Comparison of ENCODE assay signal across 2 cellular contexts in the genomic region with DNA sequence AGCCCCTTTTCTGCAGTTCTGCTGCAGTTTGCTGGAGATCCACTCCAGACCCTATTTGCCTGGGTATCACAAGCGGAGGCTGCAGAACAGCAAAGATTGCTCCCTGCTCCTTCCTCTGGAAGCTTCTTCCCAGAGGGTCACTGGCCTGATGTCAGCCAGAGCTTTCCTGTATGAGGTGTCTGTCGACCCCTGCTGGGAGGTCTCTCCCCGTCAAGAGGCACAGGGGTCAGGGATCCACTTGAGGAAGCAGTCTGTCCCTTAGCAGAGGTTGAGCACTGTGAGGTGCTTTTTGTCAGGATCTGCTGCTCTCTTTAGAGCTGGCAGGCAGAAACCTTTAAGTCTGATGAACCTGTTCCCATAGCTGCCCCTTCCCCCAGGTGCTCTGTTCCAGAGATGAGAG.
TF ChIP-seq lines count a peak whose summit lies in the region.

No MANE protein-coding gene starts in this region.

TF ChIP-seq in HepG2, 621 proteins besides CTCF, POLR2A, EP300 and RAD21:
- TF ChIP-seq ZNF335 (CRISPR knock-in tag; IDR thresholded peaks at IDR 0.05) (no peak), TARDBP (CRISPR knock-in tag; IDR thresholded peaks at IDR 0.05) (no peak), STAG1 (CRISPR knock-in tag; IDR thresholded peaks at IDR 0.05) (peak; percentile 5; the same call in 1 of the 2 replicates), MEF2D (CRISPR knock-in tag; IDR thresholded peaks at IDR 0.05) (no peak)
- TF ChIP-seq, protein P1, sequence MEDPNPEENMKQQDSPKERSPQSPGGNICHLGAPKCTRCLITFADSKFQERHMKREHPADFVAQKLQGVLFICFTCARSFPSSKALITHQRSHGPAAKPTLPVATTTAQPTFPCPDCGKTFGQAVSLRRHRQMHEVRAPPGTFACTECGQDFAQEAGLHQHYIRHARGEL (CRISPR knock-in tag; IDR thresholded peaks at IDR 0.05), result peak; percentile 96

TF ChIP-seq in GM23338, 12 proteins besides CTCF, POLR2A, EP300 and RAD21:
- TF ChIP-seq, protein P2, sequence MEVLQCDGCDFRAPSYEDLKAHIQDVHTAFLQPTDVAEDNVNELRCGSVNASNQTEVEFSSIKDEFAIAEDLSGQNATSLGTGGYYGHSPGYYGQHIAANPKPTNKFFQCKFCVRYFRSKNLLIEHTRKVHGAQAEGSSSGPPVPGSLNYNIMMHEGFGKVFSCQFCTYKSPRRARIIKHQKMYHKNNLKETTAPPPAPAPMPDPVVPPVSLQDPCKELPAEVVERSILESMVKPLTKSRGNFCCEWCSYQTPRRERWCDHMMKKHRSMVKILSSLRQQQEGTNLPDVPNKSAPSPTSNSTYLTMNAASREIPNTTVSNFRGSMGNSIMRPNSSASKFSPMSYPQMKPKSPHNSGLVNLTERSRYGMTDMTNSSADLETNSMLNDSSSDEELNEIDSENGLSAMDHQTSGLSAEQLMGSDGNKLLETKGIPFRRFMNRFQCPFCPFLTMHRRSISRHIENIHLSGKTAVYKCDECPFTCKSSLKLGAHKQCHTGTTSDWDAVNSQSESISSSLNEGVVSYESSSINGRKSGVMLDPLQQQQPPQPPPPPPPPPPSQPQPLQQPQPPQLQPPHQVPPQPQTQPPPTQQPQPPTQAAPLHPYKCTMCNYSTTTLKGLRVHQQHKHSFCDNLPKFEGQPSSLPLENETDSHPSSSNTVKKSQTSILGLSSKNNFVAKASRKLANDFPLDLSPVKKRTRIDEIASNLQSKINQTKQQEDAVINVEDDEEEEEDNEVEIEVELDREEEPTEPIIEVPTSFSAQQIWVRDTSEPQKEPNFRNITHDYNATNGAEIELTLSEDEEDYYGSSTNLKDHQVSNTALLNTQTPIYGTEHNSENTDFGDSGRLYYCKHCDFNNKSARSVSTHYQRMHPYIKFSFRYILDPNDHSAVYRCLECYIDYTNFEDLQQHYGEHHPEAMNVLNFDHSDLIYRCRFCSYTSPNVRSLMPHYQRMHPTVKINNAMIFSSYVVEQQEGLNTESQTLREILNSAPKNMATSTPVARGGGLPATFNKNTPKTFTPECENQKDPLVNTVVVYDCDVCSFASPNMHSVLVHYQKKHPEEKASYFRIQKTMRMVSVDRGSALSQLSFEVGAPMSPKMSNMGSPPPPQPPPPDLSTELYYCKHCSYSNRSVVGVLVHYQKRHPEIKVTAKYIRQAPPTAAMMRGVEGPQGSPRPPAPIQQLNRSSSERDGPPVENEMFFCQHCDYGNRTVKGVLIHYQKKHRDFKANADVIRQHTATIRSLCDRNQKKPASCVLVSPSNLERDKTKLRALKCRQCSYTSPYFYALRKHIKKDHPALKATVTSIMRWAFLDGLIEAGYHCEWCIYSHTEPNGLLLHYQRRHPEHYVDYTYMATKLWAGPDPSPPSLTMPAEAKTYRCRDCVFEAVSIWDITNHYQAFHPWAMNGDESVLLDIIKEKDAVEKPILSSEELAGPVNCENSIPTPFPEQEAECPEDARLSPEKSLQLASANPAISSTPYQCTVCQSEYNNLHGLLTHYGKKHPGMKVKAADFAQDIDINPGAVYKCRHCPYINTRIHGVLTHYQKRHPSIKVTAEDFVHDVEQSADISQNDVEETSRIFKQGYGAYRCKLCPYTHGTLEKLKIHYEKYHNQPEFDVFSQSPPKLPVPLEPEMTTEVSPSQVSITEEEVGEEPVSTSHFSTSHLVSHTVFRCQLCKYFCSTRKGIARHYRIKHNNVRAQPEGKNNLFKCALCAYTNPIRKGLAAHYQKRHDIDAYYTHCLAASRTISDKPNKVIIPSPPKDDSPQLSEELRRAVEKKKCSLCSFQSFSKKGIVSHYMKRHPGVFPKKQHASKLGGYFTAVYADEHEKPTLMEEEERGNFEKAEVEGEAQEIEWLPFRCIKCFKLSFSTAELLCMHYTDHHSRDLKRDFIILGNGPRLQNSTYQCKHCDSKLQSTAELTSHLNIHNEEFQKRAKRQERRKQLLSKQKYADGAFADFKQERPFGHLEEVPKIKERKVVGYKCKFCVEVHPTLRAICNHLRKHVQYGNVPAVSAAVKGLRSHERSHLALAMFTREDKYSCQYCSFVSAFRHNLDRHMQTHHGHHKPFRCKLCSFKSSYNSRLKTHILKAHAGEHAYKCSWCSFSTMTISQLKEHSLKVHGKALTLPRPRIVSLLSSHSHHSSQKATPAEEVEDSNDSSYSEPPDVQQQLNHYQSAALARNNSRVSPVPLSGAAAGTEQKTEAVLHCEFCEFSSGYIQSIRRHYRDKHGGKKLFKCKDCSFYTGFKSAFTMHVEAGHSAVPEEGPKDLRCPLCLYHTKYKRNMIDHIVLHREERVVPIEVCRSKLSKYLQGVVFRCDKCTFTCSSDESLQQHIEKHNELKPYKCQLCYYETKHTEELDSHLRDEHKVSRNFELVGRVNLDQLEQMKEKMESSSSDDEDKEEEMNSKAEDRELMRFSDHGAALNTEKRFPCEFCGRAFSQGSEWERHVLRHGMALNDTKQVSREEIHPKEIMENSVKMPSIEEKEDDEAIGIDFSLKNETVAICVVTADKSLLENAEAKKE (CRISPR knock-in tag; IDR thresholded peaks at IDR 0.05), result no peak
- TF ChIP-seq POLR2AphosphoS5 (IDR thresholded peaks at IDR 0.05; ENCODE audit: low read depth), result no peak
